In genomic region chr11:46603704-46604308, GRCh38 we compare ENCODE assay signal across 1 cellular context.
TF ChIP-seq lines count a peak whose summit lies in the region.

No MANE protein-coding gene starts in this region.

TF ChIP-seq in K562, 482 proteins besides CTCF, POLR2A, EP300 and RAD21:
- TF ChIP-seq ZNF785 (CRISPR knock-in tag; IDR thresholded peaks at IDR 0.05) (no peak), CSDE1 (IDR thresholded peaks at IDR 0.05) (no peak), SPI1 (IDR thresholded peaks at IDR 0.05; ENCODE audit: borderline replicate concordance, low read depth, low read length) (0 out of 2 replicates have a peak, but pooled peaks have one; percentile 10), HSF4 (CRISPR knock-in tag; IDR thresholded peaks at IDR 0.05; ENCODE audit: borderline replicate concordance) (no peak)
